ENCODE assay signal across 30 cellular contexts in the genomic region with DNA sequence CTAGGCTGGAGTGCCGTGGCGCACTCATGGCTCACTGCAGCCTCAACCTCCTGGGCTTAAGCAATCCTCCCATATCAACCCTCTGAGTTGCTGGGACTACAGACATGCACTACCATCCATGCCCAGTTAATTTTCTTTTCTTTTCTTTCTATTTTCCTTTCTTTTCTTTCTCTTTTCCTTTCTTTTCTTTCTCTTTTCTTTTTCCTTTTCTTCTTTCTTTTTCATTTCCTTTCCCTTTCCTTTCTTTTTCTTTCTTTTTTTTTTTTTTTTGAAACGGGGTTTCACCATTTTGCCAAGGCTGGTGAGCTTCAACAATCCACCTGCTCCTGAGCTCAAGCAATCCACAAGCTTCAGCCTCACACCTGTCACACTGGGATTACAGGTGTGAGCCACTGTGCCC.
"Had no signal": no experiment of that assay in that cellular context is flagged by ENCODE, and none has a peak within 500 bp of the region (broad histone marks: within the 10 kb centered on the region; RNA-seq: fewer than 3 reads in every experiment).

No MANE protein-coding gene starts in this region.

- H3K4me1 ChIP-seq: parathyroid adenoma, psoas muscle, right lobe of liver, sigmoid colon, stomach, thyroid gland, tibial nerve, upper lobe of left lung, uterus had no signal

- H2AFZ ChIP-seq: parathyroid adenoma had no signal

- H3K27me3 ChIP-seq: ovary, right lobe of liver, sigmoid colon, stomach, thyroid gland, tibial nerve, upper lobe of left lung, uterus had no signal

- H3K9me3 Mint-ChIP-seq: nephron progenitor cell; neural crest cell; stimulated activated naive CD8-positive, alpha-beta T cell treated with anti-CD3 and anti-CD28 coated beads, Interleukin-15, Interleukin-2, amounts not matched to agents 100 ng/mL and 50 ng/mL, for 24 hours had no signal

- H3K27ac Mint-ChIP-seq: naive B cell; naive thymus-derived CD8-positive, alpha-beta T cell; natural killer cell treated with Interleukin-12 subunit alpha and Interleukin-12 subunit beta and Interleukin-15 and Interleukin-18, amount 100 ng/mL, for 72 hours; nephron progenitor cell; progenitor cell of endocrine pancreas; stimulated activated memory B cell treated with anti-CD40 and anti-IgM and Interleukin-4, amounts not matched to agents 10 μg/mL and 1 μg/mL and 100 μg/mL, for 72 hours; stimulated activated naive CD8-positive, alpha-beta T cell treated with anti-CD3 and anti-CD28 coated beads, Interleukin-15, Interleukin-2, amounts not matched to agents 100 ng/mL and 50 ng/mL, for 24 hours had no signal

- ATAC-seq: naive thymus-derived CD8-positive, alpha-beta T cell; natural killer cell treated with Interleukin-12 subunit alpha and Interleukin-12 subunit beta and Interleukin-15 and Interleukin-18, amount 100 ng/mL, for 72 hours; psoas muscle; right cardiac atrium; right lobe of liver; stimulated activated memory B cell treated with anti-CD40 and anti-IgM and Interleukin-4, amounts not matched to agents 10 μg/mL and 1 μg/mL and 100 μg/mL, for 72 hours had no signal

- H3K4me3 Mint-ChIP-seq: naive B cell; naive thymus-derived CD8-positive, alpha-beta T cell; natural killer cell treated with Interleukin-12 subunit alpha and Interleukin-12 subunit beta and Interleukin-15 and Interleukin-18, amount 100 ng/mL, for 72 hours; nephron progenitor cell; neural crest cell; stimulated activated memory B cell treated with anti-CD40 and anti-IgM and Interleukin-4, amounts not matched to agents 10 μg/mL and 1 μg/mL and 100 μg/mL, for 72 hours; stimulated activated naive CD8-positive, alpha-beta T cell treated with anti-CD3 and anti-CD28 coated beads, Interleukin-15, Interleukin-2, amounts not matched to agents 100 ng/mL and 50 ng/mL, for 24 hours had no signal

- DNase-seq: naive B cell; naive thymus-derived CD8-positive, alpha-beta T cell; nephron progenitor cell; nucleus accumbens; ovary; posterior cingulate gyrus; psoas muscle; right cardiac atrium; right lobe of liver; sigmoid colon; small intestine; stimulated activated CD4-positive, alpha-beta T cell treated with anti-CD3 and anti-CD28 coated beads, Interleukin-15, amount 100 ng/mL, for 24 hours; stimulated activated CD4-positive, alpha-beta T cell treated with anti-CD3 and anti-CD28 coated beads, Interleukin-4, amount 100 ng/mL, for 1 hour; stimulated activated CD4-positive, alpha-beta T cell treated with anti-CD3 and anti-CD28 coated beads, Interleukin-4, amount 100 ng/mL, for 4 hours; stimulated activated CD8-positive, alpha-beta memory T cell treated with anti-CD3 and anti-CD28 coated beads, Interleukin-4, amount 100 ng/mL, for 48 hours; stimulated activated naive CD4-positive, alpha-beta T cell treated with Interleukin-2 at 50 U/mL for 16 hours; stomach; thyroid gland; trophoblast cell; upper lobe of left lung; uterus had no signal

- H3K27me3 Mint-ChIP-seq: naive B cell; naive thymus-derived CD8-positive, alpha-beta T cell; natural killer cell treated with Interleukin-12 subunit alpha and Interleukin-12 subunit beta and Interleukin-15 and Interleukin-18, amount 100 ng/mL, for 72 hours; progenitor cell of endocrine pancreas; stimulated activated memory B cell treated with anti-CD40 and anti-IgM and Interleukin-4, amounts not matched to agents 10 μg/mL and 1 μg/mL and 100 μg/mL, for 72 hours; stimulated activated naive CD8-positive, alpha-beta T cell treated with anti-CD3 and anti-CD28 coated beads, Interleukin-15, Interleukin-2, amounts not matched to agents 100 ng/mL and 50 ng/mL, for 24 hours had no signal

- H3K27ac ChIP-seq: neutrophil, ovary, parathyroid adenoma, psoas muscle, right lobe of liver, sigmoid colon, stomach, thoracic aorta, thyroid gland, tibial nerve, upper lobe of left lung, uterus had no signal

- H3K79me2 ChIP-seq: parathyroid adenoma had no signal

- H3K9ac ChIP-seq: parathyroid adenoma had no signal

- H3K4me3 ChIP-seq: ovary, psoas muscle, right lobe of liver, sigmoid colon, stomach, thoracic aorta, thyroid gland, tibial nerve, upper lobe of left lung, uterus had no signal

- H3K4me1 Mint-ChIP-seq: naive B cell; naive thymus-derived CD8-positive, alpha-beta T cell; nephron progenitor cell; neural crest cell; stimulated activated memory B cell treated with anti-CD40 and anti-IgM and Interleukin-4, amounts not matched to agents 10 μg/mL and 1 μg/mL and 100 μg/mL, for 72 hours had no signal

- H3K36me3 Mint-ChIP-seq: naive B cell; naive thymus-derived CD8-positive, alpha-beta T cell; natural killer cell treated with Interleukin-12 subunit alpha and Interleukin-12 subunit beta and Interleukin-15 and Interleukin-18, amount 100 ng/mL, for 72 hours; stimulated activated memory B cell treated with anti-CD40 and anti-IgM and Interleukin-4, amounts not matched to agents 10 μg/mL and 1 μg/mL and 100 μg/mL, for 72 hours had no signal
